8 cellular contexts compared by ENCODE assay signal in the genomic region with DNA sequence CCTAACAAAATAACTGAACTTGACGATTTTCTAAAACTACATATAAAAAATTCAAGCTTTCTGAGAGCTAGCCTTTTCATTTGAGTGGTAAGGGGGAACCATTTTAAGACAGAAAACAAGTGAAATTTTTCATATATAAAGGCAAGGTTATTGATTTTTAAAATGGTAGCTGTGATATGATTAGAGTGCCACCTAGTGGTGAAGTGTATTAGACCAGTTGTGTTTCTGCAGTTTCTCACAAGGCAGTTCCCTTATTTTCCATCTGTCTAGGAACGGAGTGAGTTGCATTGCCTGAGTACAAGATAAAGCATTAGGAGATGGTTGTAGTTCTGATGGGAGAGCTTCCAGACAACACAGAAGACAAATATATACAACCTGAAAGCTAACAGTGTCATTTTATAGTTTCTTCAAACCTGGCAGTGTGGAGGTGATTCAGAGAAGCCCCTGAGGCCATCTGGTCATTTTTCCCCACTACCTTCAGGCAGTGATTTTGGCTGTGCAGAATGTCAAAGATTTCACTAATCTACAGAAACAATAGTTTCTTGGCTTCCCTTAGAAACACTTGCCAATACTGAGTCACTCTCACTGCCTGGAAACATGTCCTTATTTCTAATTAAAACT.
DNase-seq lines count a peak whose midpoint lies in the region; ATAC-seq and TF ChIP-seq lines count a peak whose summit lies in the region.

No MANE protein-coding gene starts in this region.

- H3K27ac ChIP-seq in OCI-LY7 (ENCODE audit: low read depth, low read length, poor library complexity, severe bottlenecking) (no peak overlapping the region), colonic mucosa (no peak overlapping the region), mesendoderm (ENCODE audit: low read depth, low read length) (no peak overlapping the region)
- no peak overlapping the region for H3K27ac ChIP-seq in effector memory CD4-positive, alpha-beta T cell (ENCODE audit: insufficient read depth, low read length, poor library complexity, severe bottlenecking)

- H3K27me3 ChIP-seq in colonic mucosa, result no peaks in the 10 kb centered on the region
- H3K27me3 ChIP-seq in mesendoderm (ENCODE audit: insufficient read depth, low read length, poor library complexity), result no peaks in the 10 kb centered on the region
- H3K27me3 ChIP-seq in effector memory CD4-positive, alpha-beta T cell (replicated peaks; ENCODE audit: control insufficient read depth, insufficient read depth, low read length, poor library complexity, severe bottlenecking), result no peaks in the 10 kb centered on the region

- peak; percentile 69 for ATAC-seq in GM21360 (IDR thresholded peaks at IDR 0.05; ENCODE audit: unreplicated experiment)

- no CpG with 5 or more reads among the region's 2 CpGs for WGBS in mesendoderm (ENCODE audit: extremely low coverage, insufficient coverage, low lambda C conversion rate)

- intact Hi-C loops in OCI-LY7 (cut with micrococcal nuclease; ENCODE audit: unreplicated experiment), result loop anchor here (5.0 kb wide), 1 partner anchor 1926 kb away; no protein-coding TSS in a partner anchor
- intact Hi-C loops in colonic mucosa (cut with DNase I), result no loop called here

- H3K9me3 ChIP-seq in OCI-LY7 (ENCODE audit: low read length) (no peaks in the 10 kb centered on the region), colonic mucosa (no peaks in the 10 kb centered on the region)
- no peaks in the 10 kb centered on the region for H3K9me3 ChIP-seq in effector memory CD4-positive, alpha-beta T cell (ENCODE audit: control insufficient read depth, low read length)

- no peaks in the 10 kb centered on the region for H3K79me1 ChIP-seq in mesendoderm (ENCODE audit: low read length)

- POLR2A ChIA-PET in OCI-LY7 (lab: Charles Lee), result no interaction called here

- H3K4me1 ChIP-seq in OCI-LY7 (ENCODE audit: insufficient read depth, low read length, poor library complexity, severe bottlenecking) (no peaks in the 10 kb centered on the region), colonic mucosa (no peaks in the 10 kb centered on the region), mesendoderm (ENCODE audit: control insufficient read depth, low read depth, low read length) (no peaks in the 10 kb centered on the region)
- no peaks in the 10 kb centered on the region for H3K4me1 ChIP-seq in effector memory CD4-positive, alpha-beta T cell (ENCODE audit: control insufficient read depth, insufficient read depth, low read length, poor library complexity, severe bottlenecking)

- no peak overlapping the region for H3K4me3 ChIP-seq in OCI-LY7 (ENCODE audit: low read depth, low read length, poor library complexity, severe bottlenecking)
- H3K4me3 ChIP-seq in colonic mucosa, result no peak overlapping the region
- H3K4me3 ChIP-seq in mesendoderm (ENCODE audit: low read length), result no peak overlapping the region
- no peak overlapping the region for H3K4me3 ChIP-seq in effector memory CD4-positive, alpha-beta T cell (ENCODE audit: insufficient read depth, low read depth, low read length, poor library complexity, severe bottlenecking)

- H2AK5ac ChIP-seq in mesendoderm (ENCODE audit: low read length), result no peak overlapping the region

- no peaks in the 10 kb centered on the region for H3K9me2 ChIP-seq in OCI-LY7 (ENCODE audit: insufficient read depth, low read length)

- no peak overlapping the region for H3K4ac ChIP-seq in mesendoderm (ENCODE audit: low read depth, low read length)

- H3K4me2 ChIP-seq in OCI-LY7 (ENCODE audit: low read length), result no peak overlapping the region
- H3K4me2 ChIP-seq in mesendoderm (ENCODE audit: low read length), result no peak overlapping the region

- no peak overlapping the region for H3K56ac ChIP-seq in mesendoderm (ENCODE audit: low read length)

- DNase-seq in DMS153 treated with DMSO at 0.1 percent for 48 hours (lab: John Stamatoyannopoulos, UW; ENCODE audit: unreplicated experiment) (peak; percentile 59), HuH-7.5 (ENCODE audit: low spot score) (peak; percentile 6), OCI-LY7 (ENCODE audit: low spot score) (peak; percentile 54), colonic mucosa (peak; percentile 18), mesendoderm (peak; percentile 60), DMS79 treated with DMSO at 0.1 percent for 48 hours (lab: John Stamatoyannopoulos, UW) (no peak)
- no peak for DNase-seq in effector memory CD4-positive, alpha-beta T cell

- TF ChIP-seq CTCF in OCI-LY7 (conservative IDR thresholded peaks at IDR 0.05; ENCODE audit: low read length), result peak; percentile 96
- peak; percentile 72 for TF ChIP-seq CTCF in colonic mucosa (IDR thresholded peaks at IDR 0.05)

- H3K9ac ChIP-seq in colonic mucosa (ENCODE audit: low read depth in 2 of 2, low read length in 2 of 2), result no peak overlapping the region
- no peak overlapping the region for H3K9ac ChIP-seq in mesendoderm (ENCODE audit: low read length)

- H4K8ac ChIP-seq in mesendoderm (ENCODE audit: low read depth, low read length), result no peak overlapping the region

- H4K5ac ChIP-seq in mesendoderm (ENCODE audit: low read length), result no peak overlapping the region

- H3K79me2 ChIP-seq in OCI-LY7 (ENCODE audit: insufficient read depth, low read depth, low read length) (no peaks in the 10 kb centered on the region), mesendoderm (ENCODE audit: control insufficient read depth, insufficient read depth, low read length) (no peaks in the 10 kb centered on the region)

- no peak overlapping the region for H2BK5ac ChIP-seq in mesendoderm (ENCODE audit: low read length)

- H4K20me1 ChIP-seq in OCI-LY7 (ENCODE audit: insufficient read depth, low read length), result no peaks in the 10 kb centered on the region

- BruUV-seq in OCI-LY7 (replicated peaks; lab: Mats Ljungman, UMichigan), result no TSS peak

- no peak overlapping the region for H3K23ac ChIP-seq in mesendoderm (ENCODE audit: low read length)

- H3K36me3 ChIP-seq in OCI-LY7 (ENCODE audit: insufficient read depth, low read length), result no peaks in the 10 kb centered on the region
- H3K36me3 ChIP-seq in colonic mucosa, result no peaks in the 10 kb centered on the region
- no peaks in the 10 kb centered on the region for H3K36me3 ChIP-seq in mesendoderm (ENCODE audit: control insufficient read depth, insufficient read depth, low read length)
- no peaks in the 10 kb centered on the region for H3K36me3 ChIP-seq in effector memory CD4-positive, alpha-beta T cell (ENCODE audit: control insufficient read depth, insufficient read depth, low read length)

- CTCF ChIA-PET in OCI-LY7 (lab: Charles Lee; ENCODE audit: unreplicated experiment), result no interaction called here

- H2AFZ ChIP-seq in OCI-LY7 (ENCODE audit: low read length), result no peak overlapping the region

- no peak overlapping the region for H3K18ac ChIP-seq in mesendoderm (ENCODE audit: low read length)

- no peak overlapping the region for H2BK15ac ChIP-seq in mesendoderm (replicated peaks; ENCODE audit: low read depth)

- no peak overlapping the region for H2BK120ac ChIP-seq in mesendoderm (ENCODE audit: low read depth, low read length)

Comparison
In these comparisons a context has a peak if more than half of its experiments do, and no peak if none do; other contexts are left out.
1. DNase-seq: peak in DMS153 treated with DMSO at 0.1 percent for 48 hours (single experiment), HuH-7.5 (single experiment), OCI-LY7 (single experiment), colonic mucosa (single experiment) and mesendoderm (single experiment); none in effector memory CD4-positive, alpha-beta T cell (0 of 3) and DMS79 treated with DMSO at 0.1 percent for 48 hours (single experiment).